In genomic region chr3:31250116-31250813, GRCh38 we compare ENCODE assay signal across 18 cellular contexts.
DNase-seq lines count a peak whose midpoint lies in the region; ATAC-seq, FAIRE-seq and TF ChIP-seq lines count a peak whose summit lies in the region.
"Had no signal": no experiment of that assay in that cellular context is flagged by ENCODE, and none has a peak within 500 bp of the region (broad histone marks: within the 10 kb centered on the region; RNA-seq: fewer than 3 reads in every experiment).

No MANE protein-coding gene starts in this region.

- in situ Hi-C loops in KBM-7 (cut with MboI; ENCODE audit: low pct_unique_long_range_greater_than_20kb, low sequenced_read_pairs), result no loop called here

- H3K9me3 ChIP-seq in BLaER1 (peaks cover 15% of the 10 kb centered on the region), esophagus muscularis mucosa (no peaks in the 10 kb centered on the region), A673 (ENCODE audit: low read depth, low read length, poor library complexity, severe bottlenecking) (no peaks in the 10 kb centered on the region)
- H3K9me3 ChIP-seq: lower lobe of right lung had no signal

- H4K20me1 ChIP-seq in BLaER1, result no peaks in the 10 kb centered on the region

- peaks cover 9% of the 10 kb centered on the region for H3K4me1 ChIP-seq in BLaER1
- no peaks in the 10 kb centered on the region for H3K4me1 ChIP-seq in esophagus muscularis mucosa
- no peaks in the 10 kb centered on the region for H3K4me1 ChIP-seq in A673 (ENCODE audit: insufficient read depth, low read length, poor library complexity, severe bottlenecking)
- H3K4me1 ChIP-seq: lower lobe of right lung had no signal

- CTCF ChIA-PET in A673 (lab: Charles Lee), result no interaction called here

- TF ChIP-seq POLR2A in GM12891 (IDR thresholded peaks at IDR 0.05; ENCODE audit: low read depth, low read length) (no peak), esophagus muscularis mucosa (IDR thresholded peaks at IDR 0.05; ENCODE audit: low read depth) (no peak)

- 88% methylated on average over 1 of the region's 1 CpG for WGBS in esophagus muscularis mucosa

- H3K36me3 ChIP-seq in BLaER1 (no peaks in the 10 kb centered on the region), esophagus muscularis mucosa (no peaks in the 10 kb centered on the region), A673 (ENCODE audit: insufficient read depth, low read length, poor library complexity, severe bottlenecking) (no peaks in the 10 kb centered on the region)
- H3K36me3 ChIP-seq: lower lobe of right lung, WERI-Rb-1 had no signal

- peak; percentile 41 for FAIRE-seq in GM12891 (lab: Jason Lieb, UNC)
- FAIRE-seq: HepG2 had no signal

- POLR2A ChIA-PET in A673 (lab: Charles Lee; ENCODE audit: low non-redundant PET), result no interaction called here

- TF ChIP-seq EP300 in esophagus muscularis mucosa (IDR thresholded peaks at IDR 0.05), result no peak

- no peak overlapping the region for H3K9ac ChIP-seq in BLaER1

- intact Hi-C loops in esophagus muscularis mucosa (cut with DNase I), result no loop called here
- intact Hi-C loops in A673 (cut with micrococcal nuclease; ENCODE audit: unreplicated experiment), result no loop called here

- no TSS peak for BruUV-seq in A673 (replicated peaks; lab: Mats Ljungman, UMichigan)

- peak overlapping the region; percentile 22; the same call in 1 of the 2 replicates for H3K4me2 ChIP-seq in BLaER1
- H3K4me2 ChIP-seq: hepatocyte had no signal

- TF ChIP-seq CTCF in esophagus muscularis mucosa (IDR thresholded peaks at IDR 0.05), result no peak
- no peak for TF ChIP-seq CTCF in A673 (conservative IDR thresholded peaks at IDR 0.05; ENCODE audit: low read depth, low read length)

- H3K4me3 ChIP-seq in BLaER1, result no peak overlapping the region
- H3K4me3 ChIP-seq in esophagus muscularis mucosa, result no peak overlapping the region
- no peak overlapping the region for H3K4me3 ChIP-seq in A673 (ENCODE audit: low read depth, low read length, poor library complexity, severe bottlenecking)
- H3K4me3 ChIP-seq: hepatocyte, lower lobe of right lung had no signal

- no peak overlapping the region for H3K27ac ChIP-seq in BLaER1
- no peak overlapping the region for H3K27ac ChIP-seq in esophagus muscularis mucosa (replicated peaks in 1 of 4)
- no peak overlapping the region for H3K27ac ChIP-seq in A673 (ENCODE audit: low read depth, low read length, poor library complexity, severe bottlenecking)
- H3K27ac ChIP-seq: epithelial cell of prostate, hepatocyte, lower lobe of right lung, WERI-Rb-1 had no signal

- DNase-seq in GM12891 (ENCODE audit: insufficient read length, low spot score), result no peak
- DNase-seq in T1000 (lab: John Stamatoyannopoulos, UW), result peak; percentile 68
- DNase-seq in esophagus muscularis mucosa (ENCODE audit: extremely low spot score), result peak; percentile 78
- no peak for DNase-seq in KBM-7
- no peak for DNase-seq in A673 (ENCODE audit: low spot score)
- DNase-seq: CD4-positive, alpha-beta T cell; lower lobe of right lung; NCI-H1436 treated with DMSO at 0.1 percent for 48 hours; NCI-H526 treated with DMSO at 0.1 percent for 48 hours; SHP77 treated with DMSO at 0.1 percent for 48 hours; substantia nigra; WERI-Rb-1 had no signal

- H3K27me3 ChIP-seq in BLaER1 (no peaks in the 10 kb centered on the region), esophagus muscularis mucosa (no peaks in the 10 kb centered on the region), A673 (replicated peaks; ENCODE audit: insufficient read depth, low read depth, low read length, poor library complexity) (no peaks in the 10 kb centered on the region)
- H3K27me3 ChIP-seq: hepatocyte had no signal

- ATAC-seq in SK-N-SH treated with all-trans-retinoic acid at 6 μM for 48 hours, result no peak
- no peak for ATAC-seq in GM21447 (IDR thresholded peaks at IDR 0.05; ENCODE audit: unreplicated experiment)
- ATAC-seq: HepG2, lower lobe of right lung had no signal

TF ChIP-seq in GM12891, 5 proteins besides CTCF, POLR2A, EP300 and RAD21:
- TF ChIP-seq POLR2AphosphoS5 (IDR thresholded peaks at IDR 0.05; ENCODE audit: low read depth, low read length) (no peak), POU2F2 (IDR thresholded peaks at IDR 0.05; ENCODE audit: low read depth, low read length) (no peak), PAX5 (IDR thresholded peaks at IDR 0.05; ENCODE audit: insufficient read depth, low read length, severe bottlenecking) (no peak), SPI1 (IDR thresholded peaks at IDR 0.05; ENCODE audit: low read depth, low read length) (no peak), TAF1 (IDR thresholded peaks at IDR 0.05; ENCODE audit: low read depth, low read length) (no peak)

TF ChIP-seq in SK-N-SH treated with all-trans-retinoic acid at 6 μM for 48 hours, 23 proteins besides CTCF, POLR2A, EP300 and RAD21:
- TF ChIP-seq CSRNP3 (CRISPR knock-in tag; IDR thresholded peaks at IDR 0.05) (no peak), ZFP3 (CRISPR knock-in tag; IDR thresholded peaks at IDR 0.05) (no peak), ZNF70 (CRISPR knock-in tag; IDR thresholded peaks at IDR 0.05) (no peak), RARB (CRISPR knock-in tag; IDR thresholded peaks at IDR 0.05) (no peak), BACH2 (CRISPR knock-in tag; IDR thresholded peaks at IDR 0.05; ENCODE audit: borderline replicate concordance) (no peak), ZC3H10 (CRISPR knock-in tag; IDR thresholded peaks at IDR 0.05) (no peak), ZNF565 (CRISPR knock-in tag; conservative IDR thresholded peaks at IDR 0.05; ENCODE audit: low read depth) (no peak), CSDC2 (CRISPR knock-in tag; IDR thresholded peaks at IDR 0.05) (no peak), TOX (CRISPR knock-in tag; IDR thresholded peaks at IDR 0.05; ENCODE audit: borderline replicate concordance) (no peak), ZFP30 (CRISPR knock-in tag; IDR thresholded peaks at IDR 0.05) (no peak), ARNTL (CRISPR knock-in tag; IDR thresholded peaks at IDR 0.05; ENCODE audit: borderline replicate concordance, low read depth) (no peak), PPARA (CRISPR knock-in tag; IDR thresholded peaks at IDR 0.05; ENCODE audit: borderline replicate concordance) (no peak), CREB5 (CRISPR knock-in tag; IDR thresholded peaks at IDR 0.05; ENCODE audit: low read depth) (no peak), PATZ1 (CRISPR knock-in tag; IDR thresholded peaks at IDR 0.05; ENCODE audit: borderline replicate concordance) (no peak), SNAI2 (CRISPR knock-in tag; IDR thresholded peaks at IDR 0.05) (no peak)

Comparison
In these comparisons a context has a peak if more than half of its experiments do, and no peak if none do; other contexts are left out.
1. DNase-seq: peak in T1000 (single experiment) and esophagus muscularis mucosa (single experiment); none in GM12891 (single experiment), KBM-7 (single experiment) and A673 (single experiment).